In genomic region chrX:68934421-68934820, GRCh38 we compare ENCODE assay signal across 17 cellular contexts.
"Had no signal": no experiment of that assay in that cellular context is flagged by ENCODE, and none has a peak within 500 bp of the region (broad histone marks: within the 10 kb centered on the region; RNA-seq: fewer than 3 reads in every experiment).

No MANE protein-coding gene starts in this region.

- H3K9ac ChIP-seq: neural progenitor cell had no signal

- H3K4me3 ChIP-seq: gastrocnemius medialis, neural progenitor cell, pancreas, smooth muscle cell, upper lobe of right lung had no signal

- DNase-seq: activated CD4-positive, alpha-beta T cell treated with anti-CD3 and anti-CD28 coated beads, Interleukin-2, amount 10 ng/mL, durations not matched to agents 7 days and 5 days; activated CD4-positive, CD25-positive, alpha-beta regulatory T cell; activated CD8-positive, alpha-beta memory T cell treated with anti-CD3 and anti-CD28 coated beads, Interleukin-2, amount 50 U/mL, for 48 hours; activated gamma-delta T cell treated with Interleukin-2 at 50 U/mL for 16 hours; activated naive CD8-positive, alpha-beta T cell treated with anti-CD3 and anti-CD28 coated beads for 36 hours; cerebellar nuclear complex; erythroblast; gastrocnemius medialis; left ventricle myocardium superior; mesenchymal stem cell; pancreas; retina; stimulated activated naive CD8-positive, alpha-beta T cell treated with anti-CD3 and anti-CD28 coated beads, Interleukin-15, Interleukin-2, amounts not matched to agents 100 U/mL and 50 U/mL, for 24 hours; upper lobe of right lung had no signal

- H3K4me1 ChIP-seq: neural progenitor cell, pancreas, upper lobe of right lung had no signal

- H3K27ac ChIP-seq: neural progenitor cell, pancreas, upper lobe of right lung had no signal

- H3K27me3 ChIP-seq: gastrocnemius medialis, neural progenitor cell, pancreas, upper lobe of right lung had no signal

- ATAC-seq: gastrocnemius medialis; left ventricle myocardium superior; pancreas; stimulated activated naive CD8-positive, alpha-beta T cell treated with anti-CD3 and anti-CD28 coated beads, Interleukin-15, Interleukin-2, amounts not matched to agents 100 U/mL and 50 U/mL, for 24 hours; upper lobe of right lung had no signal

- H3K36me3 ChIP-seq: gastrocnemius medialis, neural progenitor cell, pancreas, upper lobe of right lung had no signal

- H3K9me3 ChIP-seq: gastrocnemius medialis, pancreas, upper lobe of right lung had no signal

- FAIRE-seq: islet of Langerhans, pancreas had no signal
